Comparison of ENCODE assay signal across 34 cellular contexts in the genomic region with DNA sequence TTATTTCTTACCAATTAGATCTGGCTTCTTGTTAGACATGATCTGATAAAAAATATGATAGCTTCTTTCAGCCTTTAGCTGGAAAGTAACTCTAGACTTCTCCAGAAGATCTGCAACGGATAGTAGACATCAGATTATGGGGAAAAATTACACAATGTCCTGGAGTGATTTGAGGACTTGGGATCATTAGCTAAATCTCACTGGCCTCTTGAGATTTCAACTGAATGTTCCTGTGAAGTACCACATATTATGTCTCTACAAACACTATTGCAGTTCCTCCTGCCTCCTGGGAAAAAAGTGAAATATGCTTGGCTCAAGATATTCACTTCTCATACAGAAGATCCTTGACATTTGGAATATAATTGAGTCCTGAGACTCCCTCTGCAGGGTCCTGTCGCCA. TPM values are rescaled to one million over a fixed set of nuclear protein-coding genes. Genes with fewer than 3 reads are reported as not detected.
"Had no signal": no experiment of that assay in that cellular context is flagged by ENCODE, and none has a peak within 500 bp of the region (broad histone marks: within the 10 kb centered on the region; RNA-seq: fewer than 3 reads in every experiment).

No MANE protein-coding gene starts in this region.

- H3K4me1 ChIP-seq: colonic mucosa, esophagus muscularis mucosa, lower lobe of right lung, neural progenitor cell, parathyroid adenoma, right atrium auricular region, thyroid gland, vagina had no signal

- H3K27me3 Mint-ChIP-seq: stimulated activated naive CD8-positive, alpha-beta T cell treated with anti-CD3 and anti-CD28 coated beads, Interleukin-15, amount 100 ng/mL, for 72 hours had no signal

- H3K9me3 Mint-ChIP-seq: naive thymus-derived CD4-positive, alpha-beta T cell; nephron; neural progenitor cell; stimulated activated naive CD8-positive, alpha-beta T cell treated with anti-CD3 and anti-CD28 coated beads, Interleukin-15, amount 100 ng/mL, for 72 hours had no signal

- ATAC-seq: left ventricle myocardium superior; lower lobe of right lung; mucosa of descending colon; naive thymus-derived CD4-positive, alpha-beta T cell; stimulated activated naive CD8-positive, alpha-beta T cell treated with anti-CD3 and anti-CD28 coated beads, Interleukin-15, amount 100 ng/mL, for 72 hours had no signal

- H3K27ac ChIP-seq: colonic mucosa, esophagus muscularis mucosa, lower lobe of right lung, neural progenitor cell, parathyroid adenoma, right atrium auricular region, sigmoid colon, thyroid gland, vagina had no signal

- H3K4me1 Mint-ChIP-seq: naive thymus-derived CD4-positive, alpha-beta T cell; nephron; neural progenitor cell; stimulated activated naive CD8-positive, alpha-beta T cell treated with anti-CD3 and anti-CD28 coated beads, Interleukin-15, amount 100 ng/mL, for 72 hours had no signal

- H3K36me3 Mint-ChIP-seq: naive thymus-derived CD4-positive, alpha-beta T cell; neural progenitor cell had no signal

- H3K36me3 ChIP-seq: colonic mucosa, esophagus muscularis mucosa, lower lobe of right lung, neural progenitor cell, right atrium auricular region, sigmoid colon, thyroid gland, vagina had no signal

- H3K4me3 ChIP-seq: colonic mucosa, esophagus muscularis mucosa, lower lobe of right lung, mucosa of descending colon, neural progenitor cell, right atrium auricular region, sigmoid colon, thyroid gland, vagina had no signal

- H3K9me3 ChIP-seq: colonic mucosa, esophagus muscularis mucosa, lower lobe of right lung, mucosa of descending colon, right atrium auricular region, sigmoid colon, thyroid gland, vagina had no signal

- DNase-seq: colonic mucosa; dermis blood vessel endothelial cell; effector memory CD4-positive, alpha-beta T cell; foreskin melanocyte; left ventricle myocardium superior; lower lobe of right lung; mucosa of descending colon; naive thymus-derived CD4-positive, alpha-beta T cell; sigmoid colon; small intestine; stimulated activated CD4-positive, alpha-beta T cell treated with anti-CD3 and anti-CD28 coated beads, Interleukin-12 subunit alpha, Interleukin-12 subunit beta, amount 100 ng/mL, for 4 hours; stimulated activated CD4-positive, alpha-beta T cell treated with anti-CD3 and anti-CD28 coated beads, Interleukin-1b, Interleukin-23, amount 100 ng/mL, for 48 hours; stimulated activated CD4-positive, alpha-beta T cell treated with anti-CD3 and anti-CD28 coated beads, Interleukin-4, amount 100 ng/mL, for 1 hour; stimulated activated CD8-positive, alpha-beta memory T cell treated with anti-CD3 and anti-CD28 coated beads, Interleukin-4, amount 100 ng/mL, for 48 hours; stimulated activated naive CD4-positive, alpha-beta T cell; stimulated activated naive CD8-positive, alpha-beta T cell treated with anti-CD3 and anti-CD28 coated beads, Interleukin-15, amount 100 ng/mL, for 72 hours; thyroid gland; trophoblast cell had no signal

- H3K4me2 ChIP-seq: neural progenitor cell had no signal

- H3K9ac ChIP-seq: neural progenitor cell, parathyroid adenoma had no signal

- H3K4me3 Mint-ChIP-seq: naive thymus-derived CD4-positive, alpha-beta T cell; nephron; neural progenitor cell; stimulated activated naive CD8-positive, alpha-beta T cell treated with anti-CD3 and anti-CD28 coated beads, Interleukin-15, amount 100 ng/mL, for 72 hours had no signal

- H2AFZ ChIP-seq: neural progenitor cell, parathyroid adenoma had no signal

- H3K27me3 ChIP-seq: colonic mucosa, esophagus muscularis mucosa, neural progenitor cell, right atrium auricular region, sigmoid colon, thyroid gland, vagina had no signal

- H3K27ac Mint-ChIP-seq: naive thymus-derived CD4-positive, alpha-beta T cell; nephron; neural progenitor cell; progenitor cell of endocrine pancreas; stimulated activated naive CD8-positive, alpha-beta T cell treated with anti-CD3 and anti-CD28 coated beads, Interleukin-15, amount 100 ng/mL, for 72 hours had no signal

- H3K79me2 ChIP-seq: parathyroid adenoma had no signal

RNA-seq across cellular contexts. Expression of gene MYH1, which starts 5.5 kb away (rescaled TPM):
- total RNA-seq: chondrocyte; colonic mucosa; dermis blood vessel endothelial cell; endothelial cell of umbilical vein; epithelial cell of proximal tubule; fibroblast of lung; lower lobe of right lung; naive thymus-derived CD4-positive, alpha-beta T cell; osteoblast; progenitor cell of endocrine pancreas; temporal lobe; vagina had no signal
- polyA plus RNA-seq: endothelial cell of umbilical vein; fibroblast of lung; keratinocyte; naive thymus-derived CD4-positive, alpha-beta T cell had no signal

RNA-seq across cellular contexts. Expression of gene MYH2, which starts 36.6 kb away (rescaled TPM):
- total RNA-seq: chondrocyte; dermis blood vessel endothelial cell; endothelial cell of umbilical vein; epithelial cell of proximal tubule; fibroblast of lung; naive thymus-derived CD4-positive, alpha-beta T cell; osteoblast; progenitor cell of endocrine pancreas; right atrium auricular region; subcutaneous adipose tissue; thyroid gland; vagina had no signal
- polyA plus RNA-seq: endothelial cell of umbilical vein; fibroblast of lung; keratinocyte; naive thymus-derived CD4-positive, alpha-beta T cell had no signal

RNA-seq across cellular contexts. Expression of gene MYH4, which starts 43.5 kb away (rescaled TPM):
- total RNA-seq: chondrocyte; colonic mucosa; dermis blood vessel endothelial cell; endothelial cell of umbilical vein; epithelial cell of proximal tubule; esophagus muscularis mucosa; fibroblast of lung; left ventricle myocardium superior; lower lobe of right lung; mucosa of descending colon; naive thymus-derived CD4-positive, alpha-beta T cell; osteoblast; progenitor cell of endocrine pancreas; right atrium auricular region; sigmoid colon; subcutaneous adipose tissue; temporal lobe; thyroid gland; ureter; vagina had no signal
- polyA plus RNA-seq: endothelial cell of umbilical vein; fibroblast of lung; keratinocyte; naive thymus-derived CD4-positive, alpha-beta T cell had no signal
